In genomic region chr6:52526634-52527033, GRCh38 we compare ENCODE assay signal across 10 cellular contexts.
"Had no signal": no experiment of that assay in that cellular context is flagged by ENCODE, and none has a peak within 500 bp of the region (broad histone marks: within the 10 kb centered on the region; RNA-seq: fewer than 3 reads in every experiment).

No MANE protein-coding gene starts in this region.

- H3K4me3 ChIP-seq: esophagus squamous epithelium, psoas muscle, right lobe of liver, transverse colon had no signal

- DNase-seq: activated CD4-positive, alpha-beta T cell treated with anti-CD3 and anti-CD28 coated beads, Interleukin-2, amount 50 U/mL, for 1 hour; amniotic stem cell; esophagus squamous epithelium; head of caudate nucleus; natural killer cell; psoas muscle; right lobe of liver; T-helper 2 cell; transverse colon had no signal

- H3K9me3 ChIP-seq: esophagus squamous epithelium, psoas muscle, right lobe of liver, transverse colon had no signal

- H3K27ac ChIP-seq: esophagus squamous epithelium, psoas muscle, right lobe of liver, transverse colon had no signal

- ATAC-seq: natural killer cell; psoas muscle; right lobe of liver; stimulated activated memory B cell treated with anti-CD40 and anti-IgM and Interleukin-4, amounts not matched to agents 10 μg/mL and 1 μg/mL and 100 μg/mL, for 72 hours had no signal

- H3K36me3 ChIP-seq: esophagus squamous epithelium, right lobe of liver, transverse colon had no signal

- H3K27me3 ChIP-seq: esophagus squamous epithelium, right lobe of liver, transverse colon had no signal
